ENCODE assay signal across 28 cellular contexts in genomic region chr19:31506102-31506501, GRCh38.
"Had no signal": no experiment of that assay in that cellular context is flagged by ENCODE, and none has a peak within 500 bp of the region (broad histone marks: within the 10 kb centered on the region; RNA-seq: fewer than 3 reads in every experiment).

No MANE protein-coding gene starts in this region.

- DNase-seq: heart left ventricle; hypothalamus; immature natural killer cell; kidney; left colon; left lung; lower lobe of right lung; mesendoderm; naive B cell; natural killer cell; nephron progenitor cell; psoas muscle; right lobe of liver; stimulated activated CD4-positive, alpha-beta T cell treated with anti-CD3 and anti-CD28 coated beads, Interleukin-1b, Interleukin-23, amount 100 ng/mL, for 48 hours; stimulated activated CD4-positive, alpha-beta T cell treated with anti-CD3 and anti-CD28 coated beads, Interleukin-2, amount 100 ng/mL, for 48 hours; stimulated activated CD4-positive, alpha-beta T cell treated with anti-CD3 and anti-CD28 coated beads, Interleukin-4, amount 100 ng/mL, for 4 hours; stimulated activated CD8-positive, alpha-beta memory T cell treated with anti-CD3 and anti-CD28 coated beads, Interleukin-4, amount 100 ng/mL, for 48 hours; stimulated activated naive CD4-positive, alpha-beta T cell treated with Interleukin-2 at 50 U/mL for 16 hours; stimulated activated naive CD8-positive, alpha-beta T cell treated with anti-CD3 and anti-CD28 coated beads, Interleukin-15, amount 100 ng/mL, for 72 hours; substantia nigra; upper lobe of left lung had no signal

- H3K36me3 ChIP-seq: heart left ventricle, left lung, lower lobe of right lung, neural progenitor cell, right lobe of liver, tibial nerve, upper lobe of left lung had no signal

- H3K4me2 ChIP-seq: neural progenitor cell, smooth muscle cell had no signal

- H3K27me3 Mint-ChIP-seq: naive B cell; stimulated activated memory B cell treated with anti-CD40 and anti-IgM and Interleukin-4, amounts not matched to agents 10 μg/mL and 1 μg/mL and 100 μg/mL, for 72 hours had no signal

- H3K4me3 Mint-ChIP-seq: immature natural killer cell; mesothelial cell of epicardium; naive B cell; natural killer cell; nephron progenitor cell; neural progenitor cell; stimulated activated memory B cell treated with anti-CD40 and anti-IgM and Interleukin-4, amounts not matched to agents 10 μg/mL and 1 μg/mL and 100 μg/mL, for 72 hours; stimulated activated naive CD8-positive, alpha-beta T cell treated with anti-CD3 and anti-CD28 coated beads, Interleukin-15, amount 100 ng/mL, for 72 hours had no signal

- H3K4me3 ChIP-seq: heart left ventricle, left lung, lower lobe of right lung, neural progenitor cell, psoas muscle, right lobe of liver, smooth muscle cell, tibial nerve, upper lobe of left lung had no signal

- H3K27ac ChIP-seq: heart left ventricle, left lung, lower lobe of right lung, neural progenitor cell, parathyroid adenoma, psoas muscle, right lobe of liver, tibial nerve, upper lobe of left lung had no signal

- H2AFZ ChIP-seq: neural progenitor cell, parathyroid adenoma had no signal

- H3K36me3 Mint-ChIP-seq: immature natural killer cell; mesothelial cell of epicardium; naive B cell; natural killer cell; neural progenitor cell; stimulated activated memory B cell treated with anti-CD40 and anti-IgM and Interleukin-4, amounts not matched to agents 10 μg/mL and 1 μg/mL and 100 μg/mL, for 72 hours had no signal

- H3K9me3 Mint-ChIP-seq: mesothelial cell of epicardium, natural killer cell, nephron progenitor cell had no signal

- H3K9me3 ChIP-seq: heart left ventricle, left lung, lower lobe of right lung, psoas muscle, right lobe of liver, tibial nerve, upper lobe of left lung had no signal

- H3K27ac Mint-ChIP-seq: immature natural killer cell; mesothelial cell of epicardium; natural killer cell; nephron progenitor cell; neural progenitor cell; stimulated activated memory B cell treated with anti-CD40 and anti-IgM and Interleukin-4, amounts not matched to agents 10 μg/mL and 1 μg/mL and 100 μg/mL, for 72 hours; stimulated activated naive CD8-positive, alpha-beta T cell treated with anti-CD3 and anti-CD28 coated beads, Interleukin-15, amount 100 ng/mL, for 72 hours had no signal

- H3K4me1 Mint-ChIP-seq: immature natural killer cell; naive B cell; natural killer cell; nephron progenitor cell; neural progenitor cell; stimulated activated memory B cell treated with anti-CD40 and anti-IgM and Interleukin-4, amounts not matched to agents 10 μg/mL and 1 μg/mL and 100 μg/mL, for 72 hours; stimulated activated naive CD8-positive, alpha-beta T cell treated with anti-CD3 and anti-CD28 coated beads, Interleukin-15, amount 100 ng/mL, for 72 hours had no signal

- FAIRE-seq: islet of Langerhans, kidney had no signal

- H3K27me3 ChIP-seq: neural progenitor cell, right lobe of liver, tibial nerve, upper lobe of left lung had no signal

- H3K4me1 ChIP-seq: heart left ventricle, left lung, lower lobe of right lung, neural progenitor cell, parathyroid adenoma, psoas muscle, right lobe of liver, tibial nerve, upper lobe of left lung had no signal

- H3K9ac ChIP-seq: neural progenitor cell, parathyroid adenoma had no signal
